ENCODE assay signal across 25 cellular contexts in the genomic region with DNA sequence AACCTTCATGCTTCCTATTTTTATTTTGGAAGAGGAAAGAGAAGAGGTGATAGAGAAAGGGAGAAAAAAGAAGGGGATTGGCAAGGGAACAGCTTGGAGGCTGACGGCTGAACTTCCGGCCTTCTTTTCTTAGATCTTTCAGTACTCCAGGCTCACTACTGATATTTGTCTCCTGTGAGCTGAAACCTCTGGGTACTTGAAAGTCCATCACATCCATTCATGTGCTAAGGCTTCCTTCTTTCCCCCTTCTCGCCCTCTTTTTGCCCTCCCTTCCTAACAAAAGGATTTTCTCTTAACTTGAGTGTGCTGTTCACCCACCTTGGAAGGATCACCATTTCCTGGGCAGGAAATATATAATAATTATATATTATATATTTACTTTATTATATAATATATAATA.
"Had no signal": no experiment of that assay in that cellular context is flagged by ENCODE, and none has a peak within 500 bp of the region (broad histone marks: within the 10 kb centered on the region; RNA-seq: fewer than 3 reads in every experiment).

No MANE protein-coding gene starts in this region.

- H3K4me2 ChIP-seq: SK-N-SH had no signal

- H3K27me3 ChIP-seq: Peyer's patch, SJCRH30 had no signal

- H3K9me3 ChIP-seq: Peyer's patch, SJCRH30, SK-N-SH had no signal

- H3K27me3 Mint-ChIP-seq: activated CD4-positive, alpha-beta memory T cell treated with anti-CD3 and anti-CD28 coated beads, Interleukin-2, amount 10 ng/mL, durations not matched to agents 7 days and 5 days; activated CD4-positive, alpha-beta T cell treated with anti-CD3 and anti-CD28 coated beads for 36 hours; activated naive CD8-positive, alpha-beta T cell had no signal

- H3K36me3 ChIP-seq: Peyer's patch, SJCRH30 had no signal

- H3K36me3 Mint-ChIP-seq: activated naive CD8-positive, alpha-beta T cell had no signal

- H3K27ac Mint-ChIP-seq: activated CD4-positive, alpha-beta memory T cell treated with anti-CD3 and anti-CD28 coated beads, Interleukin-2, amount 10 ng/mL, durations not matched to agents 7 days and 5 days; activated CD4-positive, alpha-beta T cell treated with anti-CD3 and anti-CD28 coated beads for 36 hours; activated naive CD4-positive, alpha-beta T cell treated with anti-CD3 and anti-CD28 coated beads for 36 hours; activated naive CD8-positive, alpha-beta T cell; activated T-helper 17 cell treated with anti-CD3 and anti-CD28 coated beads, Interleukin-2, amount 50 U/mL, for 72 hours had no signal

- DNase-seq: activated CD4-positive, alpha-beta memory T cell treated with anti-CD3 and anti-CD28 coated beads, Interleukin-2, amount 10 ng/mL, durations not matched to agents 7 days and 5 days; activated CD4-positive, alpha-beta T cell treated with anti-CD3 and anti-CD28 coated beads for 36 hours; activated CD4-positive, alpha-beta T cell treated with anti-CD3 and anti-CD28 coated beads, Interleukin-2, amount 50 U/mL, for 1 hour; activated gamma-delta T cell; activated naive CD4-positive, alpha-beta T cell treated with anti-CD3 and anti-CD28 coated beads for 36 hours; activated T-cell treated with anti-CD3 and anti-CD28 coated beads for 4 hours; activated T-cell treated with anti-CD3 and anti-CD28 coated beads, Interleukin-2, amount 50 U/mL, for 48 hours; cerebellar nuclear complex; MM.1S; NCI-H1105; NCI-H1436; NCI-H1694 treated with DMSO at 0.1 percent for 48 hours; NCI-H2029 treated with DMSO at 0.1 percent for 48 hours; NCI-H226; NCI-H526; NK-92 treated with Interleukin-12 subunit alpha and Interleukin-12 subunit beta, amount 100 ng/mL, for 24 hours; Peyer's patch; Right ventricle myocardium superior; SJCRH30; SK-N-SH; T-helper 1 cell had no signal

- H3K9me3 Mint-ChIP-seq: activated CD4-positive, alpha-beta memory T cell treated with anti-CD3 and anti-CD28 coated beads, Interleukin-2, amount 10 ng/mL, durations not matched to agents 7 days and 5 days; activated naive CD4-positive, alpha-beta T cell treated with anti-CD3 and anti-CD28 coated beads for 36 hours; activated T-helper 17 cell treated with anti-CD3 and anti-CD28 coated beads, Interleukin-2, amount 50 U/mL, for 72 hours had no signal

- H3K4me3 Mint-ChIP-seq: activated CD4-positive, alpha-beta memory T cell treated with anti-CD3 and anti-CD28 coated beads, Interleukin-2, amount 10 ng/mL, durations not matched to agents 7 days and 5 days; activated CD4-positive, alpha-beta T cell treated with anti-CD3 and anti-CD28 coated beads for 36 hours; activated naive CD4-positive, alpha-beta T cell treated with anti-CD3 and anti-CD28 coated beads for 36 hours; activated naive CD8-positive, alpha-beta T cell; activated T-helper 17 cell treated with anti-CD3 and anti-CD28 coated beads, Interleukin-2, amount 50 U/mL, for 72 hours had no signal

- H3K4me3 ChIP-seq: Peyer's patch, SJCRH30 had no signal

- H3K4me1 Mint-ChIP-seq: activated CD4-positive, alpha-beta memory T cell treated with anti-CD3 and anti-CD28 coated beads, Interleukin-2, amount 10 ng/mL, durations not matched to agents 7 days and 5 days; activated CD4-positive, alpha-beta T cell treated with anti-CD3 and anti-CD28 coated beads for 36 hours; activated T-helper 17 cell treated with anti-CD3 and anti-CD28 coated beads, Interleukin-2, amount 50 U/mL, for 72 hours had no signal

- H3K27ac ChIP-seq: Peyer's patch, RWPE1, SJCRH30, VCaP had no signal

- H3K9ac ChIP-seq: SK-N-SH had no signal

- ATAC-seq: activated CD4-positive, alpha-beta T cell treated with anti-CD3 and anti-CD28 coated beads for 36 hours; activated T-helper 17 cell treated with anti-CD3 and anti-CD28 coated beads, Interleukin-2, amount 50 U/mL, for 72 hours had no signal
